28 cellular contexts compared by ENCODE assay signal in the genomic region with DNA sequence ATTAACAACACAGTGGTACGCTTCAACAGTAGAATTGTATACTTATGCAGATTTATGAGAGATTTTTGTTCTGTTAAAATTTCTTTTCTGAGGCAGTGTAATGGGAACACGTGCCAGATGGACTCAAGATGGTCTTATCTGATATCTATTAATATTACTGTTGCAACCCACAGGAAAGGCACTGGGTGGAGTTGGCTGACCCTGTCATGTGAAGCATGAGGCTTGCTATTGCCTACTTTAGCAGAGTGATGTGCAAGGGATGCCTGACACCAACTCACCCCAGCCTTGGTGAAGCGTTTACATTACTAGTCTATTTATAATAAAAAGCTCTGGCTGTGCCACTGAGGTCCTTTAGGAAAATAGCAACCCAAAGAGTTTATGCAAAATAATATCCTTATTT. TPM values are rescaled to one million over a fixed set of nuclear protein-coding genes. Genes with fewer than 3 reads are reported as not detected.
"Had no signal": no experiment of that assay in that cellular context is flagged by ENCODE, and none has a peak within 500 bp of the region (broad histone marks: within the 10 kb centered on the region; RNA-seq: fewer than 3 reads in every experiment).

No MANE protein-coding gene starts in this region.

- H3K36me3 Mint-ChIP-seq: activated CD8-positive, alpha-beta memory T cell treated with anti-CD3 and anti-CD28 coated beads, Interleukin-2, amount 10 ng/mL, durations not matched to agents 7 days and 5 days; activated naive CD4-positive, alpha-beta T cell treated with anti-CD3 and anti-CD28 coated beads, Interleukin-2, amount 50 U/mL, for 24 hours; immature natural killer cell; mesothelial cell of epicardium; stimulated activated naive B cell treated with anti-CD40 and anti-IgM and Interleukin-4, amounts not matched to agents 10 μg/mL and 1 μg/mL and 100 μg/mL, for 72 hours had no signal

- H3K27ac ChIP-seq: esophagus squamous epithelium, gastroesophageal sphincter, pancreas, prostate gland, stomach, tibial artery had no signal

- H3K4me3 ChIP-seq: esophagus squamous epithelium, gastroesophageal sphincter, pancreas, prostate gland, stomach, tibial artery had no signal

- H3K4me3 Mint-ChIP-seq: activated B cell treated with CpG ODN at 0.5 μM for 24 hours; activated CD8-positive, alpha-beta memory T cell treated with anti-CD3 and anti-CD28 coated beads, Interleukin-2, amount 10 ng/mL, durations not matched to agents 7 days and 5 days; activated CD8-positive, alpha-beta T cell treated with anti-CD3 and anti-CD28 coated beads for 36 hours; activated naive CD4-positive, alpha-beta T cell treated with anti-CD3 and anti-CD28 coated beads, Interleukin-2, amount 50 U/mL, for 24 hours; activated naive CD8-positive, alpha-beta T cell treated with anti-CD3 and anti-CD28 coated beads, Interleukin-2, amount 50 U/mL, for 24 hours; endodermal cell; immature natural killer cell; mesothelial cell of epicardium; naive thymus-derived CD4-positive, alpha-beta T cell; stimulated activated naive B cell treated with anti-CD40 and anti-IgM and Interleukin-4, amounts not matched to agents 10 μg/mL and 1 μg/mL and 100 μg/mL, for 72 hours had no signal

- H3K27ac Mint-ChIP-seq: activated B cell treated with CpG ODN at 0.5 μM for 24 hours; activated CD8-positive, alpha-beta memory T cell treated with anti-CD3 and anti-CD28 coated beads, Interleukin-2, amount 10 ng/mL, durations not matched to agents 7 days and 5 days; activated CD8-positive, alpha-beta T cell treated with anti-CD3 and anti-CD28 coated beads for 36 hours; activated naive CD4-positive, alpha-beta T cell treated with anti-CD3 and anti-CD28 coated beads, Interleukin-2, amount 50 U/mL, for 24 hours; activated naive CD8-positive, alpha-beta T cell treated with anti-CD3 and anti-CD28 coated beads, Interleukin-2, amount 50 U/mL, for 24 hours; activated T-helper 2 cell treated with anti-CD3 and anti-CD28 coated beads, Interferon-gamma antibody, Interleukin-2, Interleukin-4, amounts not matched to agents 10 μg/mL and 5 μg/mL and 100 μg/mL, durations not matched to agents 14 hours and 24 hours and 36 hours; endodermal cell; immature natural killer cell; mesothelial cell of epicardium; naive thymus-derived CD4-positive, alpha-beta T cell; stimulated activated naive B cell treated with anti-CD40 and anti-IgM and Interleukin-4, amounts not matched to agents 10 μg/mL and 1 μg/mL and 100 μg/mL, for 72 hours had no signal

- H3K4me1 Mint-ChIP-seq: activated B cell treated with CpG ODN at 0.5 μM for 24 hours; activated CD8-positive, alpha-beta memory T cell treated with anti-CD3 and anti-CD28 coated beads, Interleukin-2, amount 10 ng/mL, durations not matched to agents 7 days and 5 days; activated naive CD4-positive, alpha-beta T cell treated with anti-CD3 and anti-CD28 coated beads, Interleukin-2, amount 50 U/mL, for 24 hours; activated naive CD8-positive, alpha-beta T cell treated with anti-CD3 and anti-CD28 coated beads, Interleukin-2, amount 50 U/mL, for 24 hours; endodermal cell; immature natural killer cell; naive thymus-derived CD4-positive, alpha-beta T cell; stimulated activated naive B cell treated with anti-CD40 and anti-IgM and Interleukin-4, amounts not matched to agents 10 μg/mL and 1 μg/mL and 100 μg/mL, for 72 hours had no signal

- ATAC-seq: activated CD8-positive, alpha-beta memory T cell treated with anti-CD3 and anti-CD28 coated beads, Interleukin-2, amount 10 ng/mL, durations not matched to agents 7 days and 5 days; activated CD8-positive, alpha-beta T cell treated with anti-CD3 and anti-CD28 coated beads for 36 hours; activated naive CD8-positive, alpha-beta T cell treated with anti-CD3 and anti-CD28 coated beads, Interleukin-2, amount 50 U/mL, for 24 hours; gastroesophageal sphincter; left colon; naive thymus-derived CD4-positive, alpha-beta T cell; pancreas; stimulated activated naive B cell treated with anti-CD40 and anti-IgM and Interleukin-4, amounts not matched to agents 10 μg/mL and 1 μg/mL and 100 μg/mL, for 72 hours had no signal

- H3K4me1 ChIP-seq: esophagus squamous epithelium, gastroesophageal sphincter, pancreas, prostate gland, stomach, tibial artery had no signal

- H3K9me3 ChIP-seq: esophagus squamous epithelium, gastroesophageal sphincter, pancreas, prostate gland, stomach, tibial artery had no signal

- H3K36me3 ChIP-seq: esophagus squamous epithelium, gastroesophageal sphincter, pancreas, prostate gland, stomach, tibial artery had no signal

- H3K27me3 ChIP-seq: gastroesophageal sphincter, pancreas, stomach, tibial artery had no signal

- DNase-seq: activated B cell treated with CpG ODN at 0.5 μM for 24 hours; activated CD4-positive, alpha-beta T cell treated with anti-CD3 and anti-CD28 coated beads, Interleukin-2, amount 50 U/mL, for 1 hour; activated CD8-positive, alpha-beta memory T cell treated with anti-CD3 and anti-CD28 coated beads, Interleukin-2, amount 10 ng/mL, durations not matched to agents 7 days and 5 days; activated CD8-positive, alpha-beta T cell treated with anti-CD3 and anti-CD28 coated beads for 36 hours; activated naive CD8-positive, alpha-beta T cell treated with anti-CD3 and anti-CD28 coated beads, Interleukin-2, amount 50 U/mL, for 24 hours; activated T-cell treated with anti-CD3 and anti-CD28 coated beads, Interleukin-2, amount 50 U/mL, for 48 hours; amygdala; caudate nucleus; endodermal cell; esophagus squamous epithelium; hippocampal formation; immature natural killer cell; kidney; left colon; naive thymus-derived CD4-positive, alpha-beta T cell; pancreas; stimulated activated CD4-positive, alpha-beta T cell treated with anti-CD3 and anti-CD28 coated beads, Interleukin-15, amount 100 ng/mL, for 24 hours; stimulated activated CD4-positive, alpha-beta T cell treated with anti-CD3 and anti-CD28 coated beads, Interleukin-2, amount 100 ng/mL, for 24 hours; stimulated activated naive B cell treated with anti-CD40 and anti-IgM and Interleukin-4, amounts not matched to agents 10 μg/mL and 1 μg/mL and 100 μg/mL, for 72 hours; stomach; T-helper 1 cell; T-helper 9 cell; tibial artery had no signal

RNA-seq across cellular contexts. Expression of a gene that starts 19.7 kb away (rescaled TPM):
- total RNA-seq: activated B cell treated with CpG ODN at 0.5 μM for 24 hours; activated CD8-positive, alpha-beta memory T cell treated with anti-CD3 and anti-CD28 coated beads, Interleukin-2, amount 10 ng/mL, durations not matched to agents 7 days and 5 days; activated T-helper 2 cell treated with anti-CD3 and anti-CD28 coated beads, Interferon-gamma antibody, Interleukin-2, Interleukin-4, amounts not matched to agents 10 μg/mL and 5 μg/mL and 100 μg/mL, durations not matched to agents 14 hours and 24 hours and 36 hours; naive thymus-derived CD4-positive, alpha-beta T cell had no signal
- polyA plus RNA-seq: immature natural killer cell; naive thymus-derived CD4-positive, alpha-beta T cell had no signal
